1 cellular context compared by ENCODE assay signal in genomic region chrX:47662144-47662657, GRCh38.
A peak's percentile ranks its signal among the peaks of the same experiment; 100 is the strongest.
TF ChIP-seq lines count a peak whose summit lies in the region.

No MANE protein-coding gene starts in this region.

TF ChIP-seq in K562, 482 proteins besides CTCF, POLR2A, EP300 and RAD21 (continued from another document and continues in another):
- no peak for TF ChIP-seq GTF3C2 (IDR thresholded peaks at IDR 0.05; ENCODE audit: borderline replicate concordance, extremely low read depth, insufficient read length)
- peak; percentile 62; the same call in 1 of the 2 replicates for TF ChIP-seq NCOA1 (IDR thresholded peaks at IDR 0.05; ENCODE audit: low read depth)
- no peak for TF ChIP-seq ZNF318 (IDR thresholded peaks at IDR 0.05; ENCODE audit: borderline replicate concordance in 1 of 2, low read depth in 1 of 2)
- TF ChIP-seq ZNF282 (CRISPR knock-in tag; IDR thresholded peaks at IDR 0.05): no peak
- TF ChIP-seq ZNF217 (CRISPR knock-in tag; IDR thresholded peaks at IDR 0.05): no peak
- no peak for TF ChIP-seq PBX2 (CRISPR knock-in tag; IDR thresholded peaks at IDR 0.05; ENCODE audit: low read depth)
- TF ChIP-seq PBX2 (tag; conservative IDR thresholded peaks at IDR 0.05; ENCODE audit: low read depth): peak; percentile 20; the same call in 1 of the 2 replicates
- TF ChIP-seq SAFB (IDR thresholded peaks at IDR 0.05; ENCODE audit: borderline replicate concordance, low read depth, low read length): no peak
- TF ChIP-seq ZNF324 (CRISPR knock-in tag; IDR thresholded peaks at IDR 0.05): no peak
- TF ChIP-seq KLF1 (tag; IDR thresholded peaks at IDR 0.05): peak; percentile 68; the same call in 1 of the 2 replicates
- TF ChIP-seq ZBTB11 (CRISPR knock-in tag; IDR thresholded peaks at IDR 0.05): no peak
- TF ChIP-seq BCLAF1 (IDR thresholded peaks at IDR 0.05; ENCODE audit: borderline replicate concordance in 1 of 2, control insufficient read depth in 1 of 2, low read depth in 2 of 2, low read length in 1 of 2): no peak
- TF ChIP-seq FOXP4 (CRISPR knock-in tag; IDR thresholded peaks at IDR 0.05; ENCODE audit: borderline replicate concordance): no peak
- peak in 1 of 2 experiments; percentile 72; a peak in 1 of 4 replicates for TF ChIP-seq SRF (CRISPR knock-in tag; IDR thresholded peaks at IDR 0.05)
- TF ChIP-seq MTA3 (IDR thresholded peaks at IDR 0.05; ENCODE audit: borderline replicate concordance): 0 out of 2 replicates have a peak, but pooled peaks have one; percentile 41
- TF ChIP-seq ADNP (tag; IDR thresholded peaks at IDR 0.05): no peak
- TF ChIP-seq TBP (optimal IDR thresholded peaks at IDR 0.05; ENCODE audit: low read depth, low read length): peak; percentile 34
- no peak for TF ChIP-seq ERF (CRISPR knock-in tag; IDR thresholded peaks at IDR 0.05)
- TF ChIP-seq RBM17 (IDR thresholded peaks at IDR 0.05; ENCODE audit: borderline replicate concordance, low read depth, low read length): no peak
- no peak for TF ChIP-seq SNRNP70 (optimal IDR thresholded peaks at IDR 0.05; ENCODE audit: low read depth, low read length)
- TF ChIP-seq TEAD4 (IDR thresholded peaks at IDR 0.05; ENCODE audit: low read length): peak; percentile 85
- no peak for TF ChIP-seq TEAD4 (CRISPR knock-in tag; IDR thresholded peaks at IDR 0.05; ENCODE audit: borderline replicate concordance)
- TF ChIP-seq POLR2G (IDR thresholded peaks at IDR 0.05; ENCODE audit: low read depth, low read length): no peak
- TF ChIP-seq RHOXF2B (CRISPR knock-in tag; conservative IDR thresholded peaks at IDR 0.05): no peak
- TF ChIP-seq ZBTB33 (CRISPR knock-in tag; IDR thresholded peaks at IDR 0.05): no peak
